In genomic region chr5:146620031-146620662, GRCh38 we compare ENCODE assay signal across 16 cellular contexts.
"Had no signal": no experiment of that assay in that cellular context is flagged by ENCODE, and none has a peak within 500 bp of the region (broad histone marks: within the 10 kb centered on the region; RNA-seq: fewer than 3 reads in every experiment).

No MANE protein-coding gene starts in this region.

- DNase-seq: activated CD4-positive, alpha-beta T cell treated with anti-CD3 and anti-CD28 coated beads for 48 hours; activated CD8-positive, alpha-beta T cell treated with anti-CD3 and anti-CD28 coated beads for 36 hours; activated effector memory CD4-positive, alpha-beta T cell treated with Interleukin-2 at 50 U/mL for 16 hours; activated T-cell treated with anti-CD3 and anti-CD28 coated beads, Interleukin-2, amount 50 U/mL, for 4 hours; central memory CD4-positive, alpha-beta T cell; cortex of kidney; effector memory CD8-positive, alpha-beta T cell; foreskin melanocyte; left ventricle myocardium inferior; mucosa of descending colon; naive thymus-derived CD4-positive, alpha-beta T cell; stimulated activated CD4-positive, alpha-beta T cell treated with anti-CD3 and anti-CD28 coated beads, Interleukin-12 subunit alpha, Interleukin-12 subunit beta, amount 100 ng/mL, for 4 hours; stimulated activated CD4-positive, alpha-beta T cell treated with anti-CD3 and anti-CD28 coated beads, Interleukin-2, amount 100 ng/mL, for 24 hours; stomach had no signal

- H3K36me3 ChIP-seq: adrenal gland, left ventricle myocardium inferior, stomach had no signal

- H3K27ac ChIP-seq: adrenal gland, epithelial cell of prostate, left ventricle myocardium inferior, stomach had no signal

- H3K4me3 ChIP-seq: adrenal gland, left ventricle myocardium inferior, mucosa of descending colon, stomach had no signal

- H3K9me3 ChIP-seq: mucosa of descending colon had no signal

- H3K27me3 ChIP-seq: adrenal gland, stomach had no signal

- ATAC-seq: activated CD8-positive, alpha-beta T cell treated with anti-CD3 and anti-CD28 coated beads for 36 hours; activated T-cell treated with anti-CD3 and anti-CD28 coated beads, Interleukin-2, amount 50 U/mL, for 4 hours; effector memory CD8-positive, alpha-beta T cell; mucosa of descending colon; naive thymus-derived CD4-positive, alpha-beta T cell had no signal
